In genomic region chr16:79770244-79771064, GRCh38 we compare ENCODE assay signal across 8 cellular contexts.
DNase-seq lines count a peak whose midpoint lies in the region; ATAC-seq and TF ChIP-seq lines count a peak whose summit lies in the region.

No MANE protein-coding gene starts in this region.

- H3K27ac Mint-ChIP-seq in activated CD8-positive, alpha-beta T cell treated with anti-CD3 and anti-CD28 coated beads, Interleukin-2, amount 10 ng/mL, durations not matched to agents 7 days and 5 days: peak overlapping the region; percentile 74

- no peak for TF ChIP-seq CTCF in AG04449 (IDR thresholded peaks at IDR 0.05; ENCODE audit: insufficient read depth, low read length, missing control alignments)
- TF ChIP-seq CTCF in lung (IDR thresholded peaks at IDR 0.05; ENCODE audit: control extremely low read depth, extremely low read depth): no peak

- POLR2A ChIA-PET in AG04449 (lab: Yijun Ruan, JAX): no interaction called here
- POLR2A ChIA-PET in activated CD8-positive, alpha-beta T cell treated with anti-CD3 and anti-CD28 coated beads, Interleukin-2, amount 10 ng/mL, durations not matched to agents 7 days and 5 days (lab: Charles Lee): interaction anchor here (0.6 kb wide), 1 partner anchor 1053 kb away, joined by 3 read pairs; no protein-coding TSS in a partner anchor

- CTCF ChIA-PET in AG04449 (lab: Yijun Ruan, JAX): interaction anchor here (0.9 to 1.5 kb wide), 2 partner anchors 599 to 696 kb away, joined by 3 to 6 read pairs; no protein-coding TSS in a partner anchor
- CTCF ChIA-PET in activated CD8-positive, alpha-beta T cell treated with anti-CD3 and anti-CD28 coated beads, Interleukin-2, amount 10 ng/mL, durations not matched to agents 7 days and 5 days (lab: Charles Lee): interaction anchor here (1.0 kb wide), 1 partner anchor 168 kb away, joined by 3 read pairs; no protein-coding TSS in a partner anchor

- H3K27me3 ChIP-seq in effector memory CD4-positive, alpha-beta T cell (replicated peaks; ENCODE audit: control insufficient read depth, insufficient read depth, low read length, poor library complexity, severe bottlenecking): no peaks in the 10 kb centered on the region
- no peaks in the 10 kb centered on the region for H3K27me3 ChIP-seq in lung (ENCODE audit: control insufficient read depth, insufficient read depth)

- ATAC-seq in GM18909 (IDR thresholded peaks at IDR 0.05; ENCODE audit: poor library complexity, unreplicated experiment) (peak; percentile 99), HG03175 (IDR thresholded peaks at IDR 0.05; ENCODE audit: unreplicated experiment) (peak; percentile 99), lung (ENCODE audit: insufficient read depth, low FRiP score) (peak; percentile 95)
- ATAC-seq in activated CD8-positive, alpha-beta T cell treated with anti-CD3 and anti-CD28 coated beads, Interleukin-2, amount 10 ng/mL, durations not matched to agents 7 days and 5 days: peak; percentile 99

- H3K4me3 Mint-ChIP-seq in activated CD8-positive, alpha-beta T cell treated with anti-CD3 and anti-CD28 coated beads, Interleukin-2, amount 10 ng/mL, durations not matched to agents 7 days and 5 days: peak overlapping the region; percentile 79

- H3K4me3 ChIP-seq in AG04449 (ENCODE audit: low read depth, low read length) (peak overlapping the region; percentile 65), lung (peak overlapping the region; percentile 50)
- peak overlapping the region; percentile 68 for H3K4me3 ChIP-seq in effector memory CD4-positive, alpha-beta T cell (ENCODE audit: insufficient read depth, low read depth, low read length, poor library complexity, severe bottlenecking)

- peaks cover 17% of the 10 kb centered on the region for H3K27me3 Mint-ChIP-seq in activated CD8-positive, alpha-beta T cell treated with anti-CD3 and anti-CD28 coated beads, Interleukin-2, amount 10 ng/mL, durations not matched to agents 7 days and 5 days (ENCODE audit: low read depth)

- no peaks in the 10 kb centered on the region for H3K9me3 Mint-ChIP-seq in activated CD8-positive, alpha-beta T cell treated with anti-CD3 and anti-CD28 coated beads, Interleukin-2, amount 10 ng/mL, durations not matched to agents 7 days and 5 days (ENCODE audit: insufficient read depth)

- peak overlapping the region; percentile 55 for H3K27ac ChIP-seq in effector memory CD4-positive, alpha-beta T cell (ENCODE audit: insufficient read depth, low read length, poor library complexity, severe bottlenecking)
- peak overlapping the region; percentile 51 to 88 for H3K27ac ChIP-seq in lung (ENCODE audit: low read depth in 1 of 2, low read length in 1 of 2)

- H3K9me3 ChIP-seq in effector memory CD4-positive, alpha-beta T cell (ENCODE audit: control insufficient read depth, low read length): no peaks in the 10 kb centered on the region
- no peaks in the 10 kb centered on the region for H3K9me3 ChIP-seq in lung (ENCODE audit: control insufficient read depth in 2 of 2, insufficient read depth in 1 of 2, low read length in 1 of 2)

- H3K4me1 Mint-ChIP-seq in activated CD8-positive, alpha-beta T cell treated with anti-CD3 and anti-CD28 coated beads, Interleukin-2, amount 10 ng/mL, durations not matched to agents 7 days and 5 days (ENCODE audit: low read depth): peaks cover 9% of the 10 kb centered on the region

- WGBS in lung, 2 donors: 0 to 2% methylated on average over 58 to 59 of the region's 59 CpGs

- no peaks in the 10 kb centered on the region for H3K36me3 ChIP-seq in effector memory CD4-positive, alpha-beta T cell (ENCODE audit: control insufficient read depth, insufficient read depth, low read length)
- no peaks in the 10 kb centered on the region for H3K36me3 ChIP-seq in lung (ENCODE audit: control insufficient read depth in 2 of 2, insufficient read depth in 2 of 2, low read length in 2 of 2)

- DNase-seq in AG04449 (ENCODE audit: low read depth, low spot score): peak; percentile 3
- DNase-seq in NCI-H510A (lab: John Stamatoyannopoulos, UW): peak; percentile 75
- DNase-seq in activated CD8-positive, alpha-beta T cell treated with anti-CD3 and anti-CD28 coated beads, Interleukin-2, amount 10 ng/mL, durations not matched to agents 7 days and 5 days: peak; percentile 76
- DNase-seq in effector memory CD4-positive, alpha-beta T cell: peak; percentile 32 to 69 (median 51)
- peak; percentile 85 for DNase-seq in lung (ENCODE audit: low spot score)
- DNase-seq in stimulated activated CD4-positive, alpha-beta T cell treated with anti-CD3 and anti-CD28 coated beads, Interleukin-4, amount 100 ng/mL, for 4 hours: peak; percentile 49 to 63

- no peaks in the 10 kb centered on the region for H3K4me1 ChIP-seq in effector memory CD4-positive, alpha-beta T cell (ENCODE audit: control insufficient read depth, insufficient read depth, low read length, poor library complexity, severe bottlenecking)
- peaks cover 4 to 5% of the 10 kb centered on the region in 2 donors for H3K4me1 ChIP-seq in lung (ENCODE audit: control insufficient read depth in 2 of 2, insufficient read depth in 2 of 2, low read length in 2 of 2)

- H3K36me3 Mint-ChIP-seq in activated CD8-positive, alpha-beta T cell treated with anti-CD3 and anti-CD28 coated beads, Interleukin-2, amount 10 ng/mL, durations not matched to agents 7 days and 5 days (ENCODE audit: low read depth): no peaks in the 10 kb centered on the region

Comparison
In these comparisons a context has a peak if more than half of its experiments do, and no peak if none do; other contexts are left out.
1. Peak in every context shown above with its lines: DNase-seq, ATAC-seq, H3K4me3 ChIP-seq and H3K27ac ChIP-seq.
2. DNase-seq: peak in every context shown above with its lines; median percentile 85 in lung; 76 in activated CD8-positive, alpha-beta T cell treated with anti-CD3 and anti-CD28 coated beads, Interleukin-2, amount 10 ng/mL, durations not matched to agents 7 days and 5 days; 75 in NCI-H510A; 56 in stimulated activated CD4-positive, alpha-beta T cell treated with anti-CD3 and anti-CD28 coated beads, Interleukin-4, amount 100 ng/mL, for 4 hours; 51 in effector memory CD4-positive, alpha-beta T cell; 3 in AG04449.